Comparison of ENCODE assay signal across 1 cellular context in genomic region chr7:106071356-106071998, GRCh38.
TF ChIP-seq lines count a peak whose summit lies in the region.

No MANE protein-coding gene starts in this region.

TF ChIP-seq in SK-N-SH, 30 proteins besides CTCF, POLR2A, EP300 and RAD21 (continued from another document):
- TF ChIP-seq YY1 (IDR thresholded peaks at IDR 0.05; ENCODE audit: low read depth) (no peak), FOXM1 (IDR thresholded peaks at IDR 0.05; ENCODE audit: low read depth) (no peak), IRF3 (IDR thresholded peaks at IDR 0.05; ENCODE audit: low read depth, low read length) (no peak), GABPA (IDR thresholded peaks at IDR 0.05; ENCODE audit: low read depth) (no peak), RXRA (IDR thresholded peaks at IDR 0.05; ENCODE audit: borderline replicate concordance, low read depth) (no peak), MAX (IDR thresholded peaks at IDR 0.05; ENCODE audit: low read depth) (no peak), TEAD4 (IDR thresholded peaks at IDR 0.05; ENCODE audit: borderline replicate concordance, insufficient read depth) (no peak), FOSL2 (IDR thresholded peaks at IDR 0.05; ENCODE audit: borderline replicate concordance, low read depth) (no peak)
TF ChIP-seq in SK-N-SH: peak in this region for 0.
